In genomic region chr6:3451498-3451897, GRCh38 we compare ENCODE assay signal across 22 cellular contexts.
"Had no signal": no experiment of that assay in that cellular context is flagged by ENCODE, and none has a peak within 500 bp of the region (broad histone marks: within the 10 kb centered on the region; RNA-seq: fewer than 3 reads in every experiment).

No MANE protein-coding gene starts in this region.

- H3K4me3 ChIP-seq: cardiac muscle cell, left ventricle myocardium inferior, thoracic aorta, vagina had no signal

- H3K27me3 ChIP-seq: cardiac muscle cell had no signal

- H3K27me3 Mint-ChIP-seq: activated naive CD8-positive, alpha-beta T cell treated with anti-CD3 and anti-CD28 coated beads for 36 hours; type B pancreatic cell had no signal

- H3K4me3 Mint-ChIP-seq: activated B cell treated with CpG ODN at 0.5 μM for 24 hours; activated naive CD8-positive, alpha-beta T cell treated with anti-CD3 and anti-CD28 coated beads for 36 hours; type B pancreatic cell had no signal

- H3K9me3 Mint-ChIP-seq: activated B cell treated with CpG ODN at 0.5 μM for 24 hours; activated naive CD8-positive, alpha-beta T cell treated with anti-CD3 and anti-CD28 coated beads for 36 hours; type B pancreatic cell had no signal

- DNase-seq: activated B cell treated with CpG ODN at 0.5 μM for 24 hours; activated CD4-positive, alpha-beta T cell treated with anti-CD3 and anti-CD28 coated beads for 4 hours; activated CD4-positive, alpha-beta T cell treated with anti-CD3 and anti-CD28 coated beads, Interleukin-2, amount 50 U/mL, for 48 hours; activated CD8-positive, alpha-beta memory T cell treated with anti-CD3 and anti-CD28 coated beads, Interleukin-2, amount 50 U/mL, for 48 hours; activated naive CD4-positive, alpha-beta T cell treated with Interleukin-2 at 50 U/mL for 16 hours; activated naive CD8-positive, alpha-beta T cell treated with anti-CD3 and anti-CD28 coated beads for 36 hours; activated T-cell treated with anti-CD3 and anti-CD28 coated beads, Interleukin-2, amount 50 U/mL, for 48 hours; amygdala; cortex of kidney; foreskin melanocyte; hippocampal formation; left ventricle myocardium inferior; mammary epithelial cell; occipital lobe; stimulated activated CD4-positive, alpha-beta T cell treated with anti-CD3 and anti-CD28 coated beads, Interleukin-2, amount 100 ng/mL, for 48 hours; stimulated activated CD8-positive, alpha-beta memory T cell treated with anti-CD3 and anti-CD28 coated beads, Interleukin-4, amount 100 ng/mL, for 48 hours; stimulated activated naive CD4-positive, alpha-beta T cell; T-helper 9 cell had no signal

- H3K36me3 ChIP-seq: cardiac muscle cell, left ventricle myocardium inferior, thoracic aorta, vagina had no signal

- H3K36me3 Mint-ChIP-seq: activated naive CD8-positive, alpha-beta T cell treated with anti-CD3 and anti-CD28 coated beads for 36 hours had no signal

- H3K9me3 ChIP-seq: left ventricle myocardium inferior, thoracic aorta, vagina had no signal

- H3K27ac Mint-ChIP-seq: activated B cell treated with CpG ODN at 0.5 μM for 24 hours; activated naive CD8-positive, alpha-beta T cell treated with anti-CD3 and anti-CD28 coated beads for 36 hours; type B pancreatic cell had no signal

- H3K27ac ChIP-seq: cardiac muscle cell, left ventricle myocardium inferior, thoracic aorta, vagina had no signal
